ENCODE assay signal across 16 cellular contexts in the genomic region with DNA sequence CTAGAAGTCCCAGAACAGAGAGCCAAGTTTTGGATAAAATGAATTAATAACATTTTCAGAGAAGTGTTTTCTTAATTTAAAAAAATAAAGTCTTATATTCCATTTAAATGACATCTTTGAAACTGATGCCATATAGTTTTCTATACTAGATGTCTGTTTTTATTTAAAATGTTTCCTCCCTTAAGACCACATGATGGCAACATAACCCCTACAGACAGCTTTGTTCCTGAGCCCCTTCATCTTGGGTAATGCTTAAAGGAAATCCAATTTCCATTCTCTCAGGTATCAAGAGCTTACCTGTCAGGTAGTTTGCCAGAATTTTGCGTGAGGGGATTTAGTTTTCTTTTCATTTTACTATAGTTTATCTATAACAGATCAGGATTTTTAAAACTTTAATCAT.
DNase-seq lines count a peak whose midpoint lies in the region; ATAC-seq and TF ChIP-seq lines count a peak whose summit lies in the region.
"Had no signal": no experiment of that assay in that cellular context is flagged by ENCODE, and none has a peak within 500 bp of the region (broad histone marks: within the 10 kb centered on the region; RNA-seq: fewer than 3 reads in every experiment).

No MANE protein-coding gene starts in this region.

- intact Hi-C loops in A673 (cut with micrococcal nuclease; ENCODE audit: unreplicated experiment), result no loop called here

- no peak overlapping the region for H3K27ac ChIP-seq in A673 (ENCODE audit: low read depth, low read length, poor library complexity, severe bottlenecking)
- H3K27ac ChIP-seq: breast epithelium, epithelial cell of prostate, pancreas, uterus had no signal

- TF ChIP-seq CTCF in A673 (conservative IDR thresholded peaks at IDR 0.05; ENCODE audit: low read depth, low read length) (peak; percentile 29; the same call in 1 of the 2 replicates), epithelial cell of proximal tubule (conservative IDR thresholded peaks at IDR 0.05; ENCODE audit: low read depth, low read length) (peak; percentile 29)

- no TSS peak for BruUV-seq in A673 (replicated peaks; lab: Mats Ljungman, UMichigan)

- peak; percentile 48 for TF ChIP-seq RAD21 in Ishikawa (IDR thresholded peaks at IDR 0.05; ENCODE audit: low read depth)

- CTCF ChIA-PET in A673 (lab: Charles Lee), result interaction anchor here (1.5 kb wide), 1 partner anchor 242 kb away, joined by 4 read pairs; no protein-coding TSS in a partner anchor

- DNase-seq in A673 (ENCODE audit: low spot score) (peak; percentile 14), NCI-H748 treated with DMSO at 0.1 percent for 48 hours (lab: John Stamatoyannopoulos, UW) (peak; percentile 28), epithelial cell of proximal tubule (ENCODE audit: low read depth) (no peak), left lobe of liver (ENCODE audit: low spot score) (no peak)
- no peak for DNase-seq in stimulated activated CD4-positive, alpha-beta T cell treated with anti-CD3 and anti-CD28 coated beads, Interleukin-4, amount 100 ng/mL, for 4 hours
- DNase-seq: activated CD4-positive, alpha-beta memory T cell treated with anti-CD3 and anti-CD28 coated beads, Interleukin-2, amount 10 ng/mL, durations not matched to agents 7 days and 5 days; DMS79 treated with DMSO at 0.1 percent for 48 hours; MM.1S; pancreas; T-helper 17 cell; uterus had no signal

- H3K4me1 ChIP-seq in A673 (ENCODE audit: insufficient read depth, low read length, poor library complexity, severe bottlenecking), result no peaks in the 10 kb centered on the region
- H3K4me1 ChIP-seq: breast epithelium, pancreas, uterus had no signal

- no peaks in the 10 kb centered on the region for H3K9me3 ChIP-seq in A673 (ENCODE audit: low read depth, low read length, poor library complexity, severe bottlenecking)
- H3K9me3 ChIP-seq: pancreas, uterus had no signal

- ATAC-seq in GM21528 (IDR thresholded peaks at IDR 0.05; ENCODE audit: low FRiP score, unreplicated experiment) (no peak), left lobe of liver (no peak), GM19328 (IDR thresholded peaks at IDR 0.05; ENCODE audit: unreplicated experiment) (no peak)
- ATAC-seq: pancreas, T-helper 17 cell had no signal

- POLR2A ChIA-PET in A673 (lab: Charles Lee; ENCODE audit: low non-redundant PET), result no interaction called here

- no peaks in the 10 kb centered on the region for H3K27me3 ChIP-seq in A673 (replicated peaks; ENCODE audit: insufficient read depth, low read depth, low read length, poor library complexity)
- H3K27me3 ChIP-seq: breast epithelium, pancreas, uterus had no signal

- H3K36me3 ChIP-seq in A673 (ENCODE audit: insufficient read depth, low read length, poor library complexity, severe bottlenecking), result no peaks in the 10 kb centered on the region
- H3K36me3 ChIP-seq: breast epithelium, pancreas, uterus had no signal

- H3K4me3 ChIP-seq in A673 (ENCODE audit: low read depth, low read length, poor library complexity, severe bottlenecking) (no peak overlapping the region), epithelial cell of proximal tubule (ENCODE audit: low read depth, low read length) (no peak overlapping the region)
- H3K4me3 ChIP-seq: breast epithelium, pancreas, uterus had no signal

- no peak for TF ChIP-seq EP300 in Ishikawa (IDR thresholded peaks at IDR 0.05; ENCODE audit: borderline replicate concordance)

TF ChIP-seq in Ishikawa, 13 proteins besides CTCF, POLR2A, EP300 and RAD21:
- no peak for TF ChIP-seq ZBTB7A (IDR thresholded peaks at IDR 0.05; ENCODE audit: low read depth)
- TF ChIP-seq TAF1 (IDR thresholded peaks at IDR 0.05; ENCODE audit: low read depth), result no peak
- TF ChIP-seq YY1 (IDR thresholded peaks at IDR 0.05; ENCODE audit: low read depth), result no peak
- no peak for TF ChIP-seq NFIC (IDR thresholded peaks at IDR 0.05)
- TF ChIP-seq EGR1 (IDR thresholded peaks at IDR 0.05), result no peak
- TF ChIP-seq CEBPB (IDR thresholded peaks at IDR 0.05), result no peak
- TF ChIP-seq FOXM1 (IDR thresholded peaks at IDR 0.05; ENCODE audit: borderline replicate concordance, low read depth), result no peak
- TF ChIP-seq TEAD4 (IDR thresholded peaks at IDR 0.05), result no peak
- no peak for TF ChIP-seq CREB1 (IDR thresholded peaks at IDR 0.05; ENCODE audit: low read depth)
- TF ChIP-seq, protein P1, sequence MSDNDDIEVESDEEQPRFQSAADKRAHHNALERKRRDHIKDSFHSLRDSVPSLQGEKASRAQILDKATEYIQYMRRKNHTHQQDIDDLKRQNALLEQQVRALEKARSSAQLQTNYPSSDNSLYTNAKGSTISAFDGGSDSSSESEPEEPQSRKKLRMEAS (IDR thresholded peaks at IDR 0.05), result no peak
- TF ChIP-seq, protein P2, sequence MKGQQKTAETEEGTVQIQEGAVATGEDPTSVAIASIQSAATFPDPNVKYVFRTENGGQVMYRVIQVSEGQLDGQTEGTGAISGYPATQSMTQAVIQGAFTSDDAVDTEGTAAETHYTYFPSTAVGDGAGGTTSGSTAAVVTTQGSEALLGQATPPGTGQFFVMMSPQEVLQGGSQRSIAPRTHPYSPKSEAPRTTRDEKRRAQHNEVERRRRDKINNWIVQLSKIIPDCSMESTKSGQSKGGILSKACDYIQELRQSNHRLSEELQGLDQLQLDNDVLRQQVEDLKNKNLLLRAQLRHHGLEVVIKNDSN (IDR thresholded peaks at IDR 0.05), result no peak
- TF ChIP-seq, protein P3, sequence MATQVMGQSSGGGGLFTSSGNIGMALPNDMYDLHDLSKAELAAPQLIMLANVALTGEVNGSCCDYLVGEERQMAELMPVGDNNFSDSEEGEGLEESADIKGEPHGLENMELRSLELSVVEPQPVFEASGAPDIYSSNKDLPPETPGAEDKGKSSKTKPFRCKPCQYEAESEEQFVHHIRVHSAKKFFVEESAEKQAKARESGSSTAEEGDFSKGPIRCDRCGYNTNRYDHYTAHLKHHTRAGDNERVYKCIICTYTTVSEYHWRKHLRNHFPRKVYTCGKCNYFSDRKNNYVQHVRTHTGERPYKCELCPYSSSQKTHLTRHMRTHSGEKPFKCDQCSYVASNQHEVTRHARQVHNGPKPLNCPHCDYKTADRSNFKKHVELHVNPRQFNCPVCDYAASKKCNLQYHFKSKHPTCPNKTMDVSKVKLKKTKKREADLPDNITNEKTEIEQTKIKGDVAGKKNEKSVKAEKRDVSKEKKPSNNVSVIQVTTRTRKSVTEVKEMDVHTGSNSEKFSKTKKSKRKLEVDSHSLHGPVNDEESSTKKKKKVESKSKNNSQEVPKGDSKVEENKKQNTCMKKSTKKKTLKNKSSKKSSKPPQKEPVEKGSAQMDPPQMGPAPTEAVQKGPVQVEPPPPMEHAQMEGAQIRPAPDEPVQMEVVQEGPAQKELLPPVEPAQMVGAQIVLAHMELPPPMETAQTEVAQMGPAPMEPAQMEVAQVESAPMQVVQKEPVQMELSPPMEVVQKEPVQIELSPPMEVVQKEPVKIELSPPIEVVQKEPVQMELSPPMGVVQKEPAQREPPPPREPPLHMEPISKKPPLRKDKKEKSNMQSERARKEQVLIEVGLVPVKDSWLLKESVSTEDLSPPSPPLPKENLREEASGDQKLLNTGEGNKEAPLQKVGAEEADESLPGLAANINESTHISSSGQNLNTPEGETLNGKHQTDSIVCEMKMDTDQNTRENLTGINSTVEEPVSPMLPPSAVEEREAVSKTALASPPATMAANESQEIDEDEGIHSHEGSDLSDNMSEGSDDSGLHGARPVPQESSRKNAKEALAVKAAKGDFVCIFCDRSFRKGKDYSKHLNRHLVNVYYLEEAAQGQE (IDR thresholded peaks at IDR 0.05; ENCODE audit: low read depth), result no peak
TF ChIP-seq in Ishikawa: peak in this region for 0.

Comparison
In these comparisons a context has a peak if more than half of its experiments do, and no peak if none do; other contexts are left out.
1. DNase-seq: peak in A673 (single experiment) and NCI-H748 treated with DMSO at 0.1 percent for 48 hours (single experiment); none in epithelial cell of proximal tubule (single experiment), left lobe of liver (single experiment) and stimulated activated CD4-positive, alpha-beta T cell treated with anti-CD3 and anti-CD28 coated beads, Interleukin-4, amount 100 ng/mL, for 4 hours (0 of 2).